ENCODE assay signal across 12 cellular contexts in genomic region chr2:15934291-15934945, GRCh38. TPM values are rescaled to one million over a fixed set of nuclear protein-coding genes. Genes with fewer than 3 reads are reported as not detected.
"Had no signal": no experiment of that assay in that cellular context is flagged by ENCODE, and none has a peak within 500 bp of the region (broad histone marks: within the 10 kb centered on the region; RNA-seq: fewer than 3 reads in every experiment).

No MANE protein-coding gene starts in this region.

- H3K36me3 ChIP-seq: HAP-1 had no signal

- H3K9me3 Mint-ChIP-seq: HFFc6 had no signal

- H3K27ac ChIP-seq: GM23248, HL-60, KMS-11 had no signal

- FAIRE-seq: HepG2 had no signal

- H3K9ac ChIP-seq: GM23248, KMS-11 had no signal

- H3K4me3 ChIP-seq: GM23248, HAP-1 had no signal

- H2AFZ ChIP-seq: GM23248 had no signal

- H3K27ac Mint-ChIP-seq: HFFc6, IgD-negative memory B cell had no signal

- DNase-seq: GM23248, H7, HFFc6, KBM-7 had no signal

- H3K9me3 ChIP-seq: HAP-1 had no signal

- H3K4me1 Mint-ChIP-seq: IgD-negative memory B cell had no signal

- H3K4me2 ChIP-seq: KMS-11 had no signal

- H3K4me3 Mint-ChIP-seq: HFFc6, IgD-negative memory B cell had no signal

- ATAC-seq: HCT116, HepG2 had no signal

RNA-seq across cellular contexts. Expression of gene MYCN, which starts 5.9 kb away (rescaled TPM):
- total RNA-seq: GM23248, H4, HepG2, HFFc6, HT1080 had no signal
- polyA plus RNA-seq: GM23248, HepG2, IgD-negative memory B cell had no signal
